Comparison of ENCODE assay signal across 19 cellular contexts in genomic region chr6:168318579-168319278, GRCh38. TPM values are rescaled to one million over a fixed set of nuclear protein-coding genes. Genes with fewer than 3 reads are reported as not detected.
A peak's percentile ranks its signal among the peaks of the same experiment; 100 is the strongest.
DNase-seq lines count a peak whose midpoint lies in the region; ATAC-seq, FAIRE-seq and TF ChIP-seq lines count a peak whose summit lies in the region.
"Had no signal": no experiment of that assay in that cellular context is flagged by ENCODE, and none has a peak within 500 bp of the region (broad histone marks: within the 10 kb centered on the region; RNA-seq: fewer than 3 reads in every experiment).

No MANE protein-coding gene starts in this region.

- CTCF ChIA-PET in A673 (lab: Charles Lee), result no interaction called here

- POLR2A ChIA-PET in A673 (lab: Charles Lee; ENCODE audit: low non-redundant PET), result no interaction called here

- 40 to 43% (median 42%) methylated on average over 32 to 33 of the region's 33 CpGs for WGBS in ovary, 3 donors

- FAIRE-seq in keratinocyte (lab: Jason Lieb, UNC) (no peak), GM12891 (lab: Jason Lieb, UNC) (no peak), H54 (lab: Jason Lieb, UNC) (no peak)
- FAIRE-seq: bronchial epithelial cell, islet of Langerhans had no signal

- peak overlapping the region; percentile 39 for H3K4me2 ChIP-seq in keratinocyte (ENCODE audit: control insufficient read depth, extremely low read depth, insufficient read depth, low read depth, low read length)
- H3K4me2 ChIP-seq: PC-9 had no signal

- ATAC-seq in GM19397 (IDR thresholded peaks at IDR 0.05; ENCODE audit: unreplicated experiment), result no peak
- ATAC-seq: T-cell had no signal

- H3K27me3 ChIP-seq in A673 (replicated peaks; ENCODE audit: insufficient read depth, low read depth, low read length, poor library complexity), result no peaks in the 10 kb centered on the region
- H3K27me3 ChIP-seq in keratinocyte (ENCODE audit: control insufficient read depth, extremely low read depth, insufficient read depth, low read length), result peaks cover 47% of the 10 kb centered on the region
- no peaks in the 10 kb centered on the region for H3K27me3 ChIP-seq in ovary
- H3K27me3 ChIP-seq: MG63 had no signal

- H3K9ac ChIP-seq in keratinocyte (ENCODE audit: control insufficient read depth, extremely low read depth, insufficient read depth, low read length), result no peak overlapping the region

- H2AFZ ChIP-seq in keratinocyte (ENCODE audit: control insufficient read depth, low read length), result no peak overlapping the region
- H2AFZ ChIP-seq: PC-9 had no signal

- no TSS peak for BruUV-seq in A673 (replicated peaks; lab: Mats Ljungman, UMichigan)

- intact Hi-C loops in A673 (cut with micrococcal nuclease; ENCODE audit: unreplicated experiment), result no loop called here
- intact Hi-C loops in ovary (cut with DNase I), result no loop called here

- H3K27ac ChIP-seq in A673 (ENCODE audit: low read depth, low read length, poor library complexity, severe bottlenecking) (peak overlapping the region; percentile 68), keratinocyte (ENCODE audit: control insufficient read depth, insufficient read depth, low read length) (no peak overlapping the region), ovary (no peak overlapping the region)
- H3K27ac ChIP-seq: PC-9 had no signal

- H3K9me3 ChIP-seq in A673 (ENCODE audit: low read depth, low read length, poor library complexity, severe bottlenecking) (peaks cover 6% of the 10 kb centered on the region), keratinocyte (ENCODE audit: control insufficient read depth, low read depth, low read length) (no peaks in the 10 kb centered on the region), ovary (no peaks in the 10 kb centered on the region)

- peak overlapping the region; percentile 85 for H3K4me3 ChIP-seq in A673 (ENCODE audit: low read depth, low read length, poor library complexity, severe bottlenecking)
- H3K4me3 ChIP-seq in choroid plexus epithelial cell (ENCODE audit: low read depth, low read length), result peak overlapping the region; percentile 42
- peak overlapping the region in 1 of 3 experiments; percentile 11 for H3K4me3 ChIP-seq in keratinocyte (ENCODE audit: control insufficient read depth in 2 of 3, extremely low read depth in 1 of 3, insufficient read depth in 2 of 3, low read depth in 1 of 3, low read length in 3 of 3)
- peak overlapping the region; percentile 37 for H3K4me3 ChIP-seq in ovary
- H3K4me3 ChIP-seq: HAP-1, MG63, PC-9 had no signal

- peaks cover 18% of the 10 kb centered on the region for H3K4me1 ChIP-seq in A673 (ENCODE audit: insufficient read depth, low read length, poor library complexity, severe bottlenecking)
- H3K4me1 ChIP-seq in keratinocyte (ENCODE audit: control insufficient read depth, extremely low read depth, insufficient read depth, low read length), result peaks cover 18% of the 10 kb centered on the region
- H3K4me1 ChIP-seq in ovary (ENCODE audit: insufficient read depth), result no peaks in the 10 kb centered on the region
- H3K4me1 ChIP-seq: HAP-1 had no signal

- DNase-seq in A673 (ENCODE audit: low spot score) (no peak), choroid plexus epithelial cell (ENCODE audit: low read depth) (no peak), keratinocyte (ENCODE audit: low read depth, low spot score) (no peak), ovary (no peak), GM12891 (ENCODE audit: insufficient read length, low spot score) (no peak), H54 (ENCODE audit: insufficient read length, low spot score) (no peak), D341Med (ENCODE audit: low spot score) (no peak)
- DNase-seq: activated CD4-positive, alpha-beta T cell treated with anti-CD3 and anti-CD28 coated beads for 48 hours; activated gamma-delta T cell treated with Interleukin-2 at 50 U/mL for 16 hours; DMS 273 treated with DMSO at 0.1 percent for 48 hours; MG63; NCI-H2171; PC-9; T-cell had no signal

- H3K36me3 ChIP-seq in A673 (ENCODE audit: insufficient read depth, low read length, poor library complexity, severe bottlenecking) (no peaks in the 10 kb centered on the region), keratinocyte (ENCODE audit: control insufficient read depth in 2 of 2, extremely low read depth in 1 of 2, insufficient read depth in 2 of 2, low read length in 2 of 2) (no peaks in the 10 kb centered on the region), ovary (no peaks in the 10 kb centered on the region)
- H3K36me3 ChIP-seq: HAP-1, MG63 had no signal

- TF ChIP-seq EP300 in ovary (IDR thresholded peaks at IDR 0.05), result no peak

- H3K9me1 ChIP-seq in keratinocyte (ENCODE audit: control insufficient read depth, extremely low read depth, insufficient read depth, low read length), result no peaks in the 10 kb centered on the region

- TF ChIP-seq POLR2A in ovary (IDR thresholded peaks at IDR 0.05), result no peak
- no peak for TF ChIP-seq POLR2A in GM12891 (IDR thresholded peaks at IDR 0.05; ENCODE audit: low read depth, low read length)
- no peak for TF ChIP-seq POLR2A in H54 (IDR thresholded peaks at IDR 0.05; ENCODE audit: low read depth, low read length)

- TF ChIP-seq CTCF in A673 (conservative IDR thresholded peaks at IDR 0.05; ENCODE audit: low read depth, low read length) (no peak), choroid plexus epithelial cell (conservative IDR thresholded peaks at IDR 0.05; ENCODE audit: low read depth, low read length) (no peak), keratinocyte (optimal IDR thresholded peaks at IDR 0.05 in 1 of 3, IDR thresholded peaks at IDR 0.05 in 1 of 3, conservative IDR thresholded peaks at IDR 0.05 in 1 of 3; ENCODE audit: extremely low read depth in 1 of 3, insufficient read depth in 2 of 3, low read length in 3 of 3) (no peak), ovary (IDR thresholded peaks at IDR 0.05) (no peak)

- no peaks in the 10 kb centered on the region for H4K20me1 ChIP-seq in keratinocyte (ENCODE audit: control insufficient read depth, extremely low read depth, insufficient read depth, low read length)

- no peaks in the 10 kb centered on the region for H3K79me2 ChIP-seq in keratinocyte (ENCODE audit: control insufficient read depth, insufficient read depth, low read length)

- dilution Hi-C loops in keratinocyte (cut with MboI; ENCODE audit: extremely low pct_ligation_motif_present, low sequenced_read_pairs), result no loop called here

TF ChIP-seq in GM12891, 5 proteins besides CTCF, POLR2A, EP300 and RAD21:
- TF ChIP-seq TAF1 (IDR thresholded peaks at IDR 0.05; ENCODE audit: low read depth, low read length) (no peak), SPI1 (IDR thresholded peaks at IDR 0.05; ENCODE audit: low read depth, low read length) (no peak), POLR2AphosphoS5 (IDR thresholded peaks at IDR 0.05; ENCODE audit: low read depth, low read length) (no peak), PAX5 (IDR thresholded peaks at IDR 0.05; ENCODE audit: insufficient read depth, low read length, severe bottlenecking) (no peak), POU2F2 (IDR thresholded peaks at IDR 0.05; ENCODE audit: low read depth, low read length) (no peak)

RNA-seq across cellular contexts. Expression of gene DACT2, which starts 0.8 kb away (rescaled TPM):
- total RNA-seq in A673 (2021) (14.5 and 18.7 TPM in 2 replicates), ovary (1 to 10 TPM in 3 of 7 donors, under 1 TPM in 2, not detected in 2; 0.17 to 4.4 (median 1.3) TPM)
- polyA plus RNA-seq in keratinocyte (0.09 to 0.19 TPM (median 0.15 TPM) in 3 replicates), ovary (under 1 TPM; 0.17 to 0.27 TPM)
- not detected for polyA plus RNA-seq in keratinocyte (2011; ENCODE audit: low read depth)
- polyA plus RNA-seq in keratinocyte (2011; cell fraction: cytosol; rRNA removed), result 0.16 and 0.36 TPM in 2 replicates
- 0.22 and 0.55 TPM in 2 replicates for polyA plus RNA-seq in keratinocyte (2011; cell fraction: nucleus; rRNA removed)
- 0.09 and 0.16 TPM in 2 replicates for polyA plus RNA-seq in keratinocyte (2012; ENCODE audit: low replicate concordance)
- 0.06 to 0.13 TPM in 2 of 3 replicates, not detected in the other for polyA minus RNA-seq in keratinocyte
- polyA minus RNA-seq in keratinocyte (2011; cell fraction: cytosol; rRNA and poly(A)+ RNA removed), result not detected
- 0.32 TPM in 1 of 2 replicates, not detected in the other for polyA minus RNA-seq in keratinocyte (2011; cell fraction: nucleus; rRNA and poly(A)+ RNA removed)
- polyA plus RNA-seq in GM12891 (2012; ENCODE audit: low read depth, missing spikeins), result not detected
- total RNA-seq: fibroblast of lung, PC-9, T-cell had no signal
- polyA plus RNA-seq: fibroblast of lung had no signal
